In genomic region chr20:47724910-47725247, GRCh38 we compare ENCODE assay signal across 15 cellular contexts.
DNase-seq lines count a peak whose midpoint lies in the region; ATAC-seq and TF ChIP-seq lines count a peak whose summit lies in the region.
"Had no signal": no experiment of that assay in that cellular context is flagged by ENCODE, and none has a peak within 500 bp of the region (broad histone marks: within the 10 kb centered on the region; RNA-seq: fewer than 3 reads in every experiment).

No MANE protein-coding gene starts in this region.

- no peaks in the 10 kb centered on the region for H3K9me3 Mint-ChIP-seq in CD4-positive, alpha-beta T cell
- H3K9me3 Mint-ChIP-seq in IgD-negative memory B cell (no peaks in the 10 kb centered on the region), mesothelial cell of epicardium (no peaks in the 10 kb centered on the region)
- H3K9me3 Mint-ChIP-seq: CD8-positive, alpha-beta memory T cell; natural killer cell treated with Interleukin-12 subunit alpha and Interleukin-12 subunit beta and Interleukin-15 and Interleukin-18, amount 100 ng/mL, for 72 hours had no signal

- intact Hi-C loops in CD4-positive, alpha-beta T cell (cut with DNase I, micrococcal nuclease): loop anchor here (1.0 to 5.0 kb wide), 2 partner anchors 48 to 896 kb away; no protein-coding TSS in a partner anchor

- H3K4me1 Mint-ChIP-seq in CD4-positive, alpha-beta T cell (ENCODE audit: low read depth): peaks cover 44% of the 10 kb centered on the region
- H3K4me1 Mint-ChIP-seq in IgD-negative memory B cell: peaks cover 22 to 45% (median 35%) of the 10 kb centered on the region in 3 donors
- H3K4me1 Mint-ChIP-seq in mesothelial cell of epicardium: peaks cover 33% of the 10 kb centered on the region

- ATAC-seq in CD4-positive, alpha-beta T cell (ENCODE audit: poor library complexity): no peak
- ATAC-seq in HG02885 (IDR thresholded peaks at IDR 0.05; ENCODE audit: poor library complexity, unreplicated experiment): no peak

- no peak for TF ChIP-seq CTCF in CD4-positive, alpha-beta T cell (IDR thresholded peaks at IDR 0.05)
- TF ChIP-seq CTCF in RWPE1 (conservative IDR thresholded peaks at IDR 0.05; ENCODE audit: low read depth): no peak
- no peak for TF ChIP-seq CTCF in mesothelial cell of epicardium (IDR thresholded peaks at IDR 0.05; ENCODE audit: unreplicated experiment)

- POLR2A ChIA-PET in CD4-positive, alpha-beta T cell (lab: Charles Lee): no interaction called here
- POLR2A ChIA-PET in RWPE1 (lab: Yijun Ruan, JAX; ENCODE audit: low non-redundant PET): interaction anchor here (1.1 kb wide), 1 partner anchor 58 kb away, joined by 3 read pairs; no protein-coding TSS in a partner anchor

- H3K27ac ChIP-seq in CD4-positive, alpha-beta T cell (ENCODE audit: low read depth, low read length): no peak overlapping the region
- peak overlapping the region; percentile 69 for H3K27ac ChIP-seq in RWPE1
- H3K27ac ChIP-seq: parathyroid adenoma, PC-9, tibial nerve had no signal

- no peaks in the 10 kb centered on the region for H3K27me3 Mint-ChIP-seq in CD4-positive, alpha-beta T cell
- H3K27me3 Mint-ChIP-seq in IgD-negative memory B cell: no peaks in the 10 kb centered on the region
- H3K27me3 Mint-ChIP-seq in mesothelial cell of epicardium (ENCODE audit: low read depth): no peaks in the 10 kb centered on the region
- H3K27me3 Mint-ChIP-seq: B cell; natural killer cell treated with Interleukin-12 subunit alpha and Interleukin-12 subunit beta and Interleukin-15 and Interleukin-18, amount 100 ng/mL, for 72 hours had no signal

- H3K27me3 ChIP-seq in CD4-positive, alpha-beta T cell (ENCODE audit: control insufficient read depth, insufficient read depth, low read length): no peaks in the 10 kb centered on the region
- H3K27me3 ChIP-seq: gastroesophageal sphincter, tibial nerve had no signal

- no peak for DNase-seq in CD4-positive, alpha-beta T cell
- no peak for DNase-seq in RWPE1 (ENCODE audit: low spot score)
- DNase-seq in mesothelial cell of epicardium (ENCODE audit: low spot score in 2 of 2, unreplicated experiment in 2 of 2): no peak
- no peak for DNase-seq in GOT3 (lab: John Stamatoyannopoulos, UW)
- no peak for DNase-seq in DMS53 treated with DMSO at 0.1 percent for 48 hours (lab: John Stamatoyannopoulos, UW; ENCODE audit: unreplicated experiment)

- H3K36me3 Mint-ChIP-seq in CD4-positive, alpha-beta T cell (ENCODE audit: low read depth): no peaks in the 10 kb centered on the region
- H3K36me3 Mint-ChIP-seq in IgD-negative memory B cell: no peaks in the 10 kb centered on the region
- H3K36me3 Mint-ChIP-seq in mesothelial cell of epicardium: peaks cover 2% of the 10 kb centered on the region
- H3K36me3 Mint-ChIP-seq: CD8-positive, alpha-beta memory T cell; natural killer cell treated with Interleukin-12 subunit alpha and Interleukin-12 subunit beta and Interleukin-15 and Interleukin-18, amount 100 ng/mL, for 72 hours had no signal

- CTCF ChIA-PET in CD4-positive, alpha-beta T cell (lab: Charles Lee): interaction anchor here (1.3 to 1.6 kb wide), 2 partner anchors 16 to 896 kb away, joined by 5 to 19 read pairs; no protein-coding TSS in a partner anchor
- CTCF ChIA-PET in RWPE1 (lab: Yijun Ruan, JAX): interaction anchor here (0.6 to 2.8 kb wide), 9 partner anchors 27 to 896 kb away, joined by 3 to 26 read pairs (median 4); no protein-coding TSS in a partner anchor

- H3K9me3 ChIP-seq in CD4-positive, alpha-beta T cell (ENCODE audit: control insufficient read depth, low read length): no peaks in the 10 kb centered on the region
- H3K9me3 ChIP-seq: gastroesophageal sphincter, mucosa of descending colon, tibial nerve had no signal

- peak overlapping the region; percentile 75 for H3K27ac Mint-ChIP-seq in CD4-positive, alpha-beta T cell
- peak overlapping the region in 2 of 3 donors; percentile 83 to 93 for H3K27ac Mint-ChIP-seq in IgD-negative memory B cell
- H3K27ac Mint-ChIP-seq in mesothelial cell of epicardium: peak overlapping the region; percentile 40

- H3K4me3 Mint-ChIP-seq in CD4-positive, alpha-beta T cell: no peak overlapping the region
- H3K4me3 Mint-ChIP-seq in IgD-negative memory B cell (no peak overlapping the region), mesothelial cell of epicardium (no peak overlapping the region)
- H3K4me3 Mint-ChIP-seq: B cell; natural killer cell treated with Interleukin-12 subunit alpha and Interleukin-12 subunit beta and Interleukin-15 and Interleukin-18, amount 100 ng/mL, for 72 hours had no signal
